Comparison of ENCODE assay signal across 1 cellular context in genomic region chr4:151679247-151679646, GRCh38.
TF ChIP-seq lines count a peak whose summit lies in the region.

No MANE protein-coding gene starts in this region.

TF ChIP-seq in GM23338, 12 proteins besides CTCF, POLR2A, EP300 and RAD21:
- TF ChIP-seq ZNF462 (CRISPR knock-in tag; IDR thresholded peaks at IDR 0.05) (no peak), EZH2 (IDR thresholded peaks at IDR 0.05; ENCODE audit: low read depth, unreplicated experiment) (no peak), JUNB (IDR thresholded peaks at IDR 0.05; ENCODE audit: unreplicated experiment) (no peak), EZH2phosphoT487 (IDR thresholded peaks at IDR 0.05; ENCODE audit: unreplicated experiment) (no peak), ZNF114 (CRISPR knock-in tag; IDR thresholded peaks at IDR 0.05) (no peak), CREB1 (CRISPR knock-in tag; IDR thresholded peaks at IDR 0.05; ENCODE audit: low read depth) (no peak), STAT1 (IDR thresholded peaks at IDR 0.05; ENCODE audit: unreplicated experiment) (no peak), POLR2AphosphoS5 (IDR thresholded peaks at IDR 0.05; ENCODE audit: low read depth) (no peak), ZNF331 (CRISPR knock-in tag; IDR thresholded peaks at IDR 0.05; ENCODE audit: low read depth) (no peak), ETS1 (IDR thresholded peaks at IDR 0.05) (no peak), NANOG (IDR thresholded peaks at IDR 0.05; ENCODE audit: borderline replicate concordance) (no peak)
- TF ChIP-seq, protein P1, sequence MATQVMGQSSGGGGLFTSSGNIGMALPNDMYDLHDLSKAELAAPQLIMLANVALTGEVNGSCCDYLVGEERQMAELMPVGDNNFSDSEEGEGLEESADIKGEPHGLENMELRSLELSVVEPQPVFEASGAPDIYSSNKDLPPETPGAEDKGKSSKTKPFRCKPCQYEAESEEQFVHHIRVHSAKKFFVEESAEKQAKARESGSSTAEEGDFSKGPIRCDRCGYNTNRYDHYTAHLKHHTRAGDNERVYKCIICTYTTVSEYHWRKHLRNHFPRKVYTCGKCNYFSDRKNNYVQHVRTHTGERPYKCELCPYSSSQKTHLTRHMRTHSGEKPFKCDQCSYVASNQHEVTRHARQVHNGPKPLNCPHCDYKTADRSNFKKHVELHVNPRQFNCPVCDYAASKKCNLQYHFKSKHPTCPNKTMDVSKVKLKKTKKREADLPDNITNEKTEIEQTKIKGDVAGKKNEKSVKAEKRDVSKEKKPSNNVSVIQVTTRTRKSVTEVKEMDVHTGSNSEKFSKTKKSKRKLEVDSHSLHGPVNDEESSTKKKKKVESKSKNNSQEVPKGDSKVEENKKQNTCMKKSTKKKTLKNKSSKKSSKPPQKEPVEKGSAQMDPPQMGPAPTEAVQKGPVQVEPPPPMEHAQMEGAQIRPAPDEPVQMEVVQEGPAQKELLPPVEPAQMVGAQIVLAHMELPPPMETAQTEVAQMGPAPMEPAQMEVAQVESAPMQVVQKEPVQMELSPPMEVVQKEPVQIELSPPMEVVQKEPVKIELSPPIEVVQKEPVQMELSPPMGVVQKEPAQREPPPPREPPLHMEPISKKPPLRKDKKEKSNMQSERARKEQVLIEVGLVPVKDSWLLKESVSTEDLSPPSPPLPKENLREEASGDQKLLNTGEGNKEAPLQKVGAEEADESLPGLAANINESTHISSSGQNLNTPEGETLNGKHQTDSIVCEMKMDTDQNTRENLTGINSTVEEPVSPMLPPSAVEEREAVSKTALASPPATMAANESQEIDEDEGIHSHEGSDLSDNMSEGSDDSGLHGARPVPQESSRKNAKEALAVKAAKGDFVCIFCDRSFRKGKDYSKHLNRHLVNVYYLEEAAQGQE (IDR thresholded peaks at IDR 0.05; ENCODE audit: unreplicated experiment) = no peak
